Comparison of ENCODE assay signal across 17 cellular contexts in genomic region chr7:1930381-1931065, GRCh38.
DNase-seq lines count a peak whose midpoint lies in the region; ATAC-seq, FAIRE-seq and TF ChIP-seq lines count a peak whose summit lies in the region.
"Had no signal": no experiment of that assay in that cellular context is flagged by ENCODE, and none has a peak within 500 bp of the region (broad histone marks: within the 10 kb centered on the region; RNA-seq: fewer than 3 reads in every experiment).

No MANE protein-coding gene starts in this region.

- no peak for TF ChIP-seq CTCF in CD4-positive, alpha-beta T cell (IDR thresholded peaks at IDR 0.05)
- TF ChIP-seq CTCF in body of pancreas (IDR thresholded peaks at IDR 0.05): no peak

- FAIRE-seq in HTR-8/SVneo (lab: Jason Lieb, UNC) (peak; percentile 82), urothelium cell line (lab: Jason Lieb, UNC) (no peak)
- FAIRE-seq: A204.1, H1 had no signal

- no peaks in the 10 kb centered on the region for H3K27me3 ChIP-seq in CD4-positive, alpha-beta T cell (ENCODE audit: control insufficient read depth, insufficient read depth, low read length)
- H3K27me3 ChIP-seq in body of pancreas: no peaks in the 10 kb centered on the region
- H3K27me3 ChIP-seq: BE2C had no signal

- POLR2A ChIA-PET in CD4-positive, alpha-beta T cell (lab: Charles Lee): no interaction called here

- TF ChIP-seq POLR2A in body of pancreas (IDR thresholded peaks at IDR 0.05): no peak

- no peak for DNase-seq in CD4-positive, alpha-beta T cell
- no peak for DNase-seq in HTR-8/SVneo (ENCODE audit: insufficient read length, low spot score)
- no peak for DNase-seq in central memory CD8-positive, alpha-beta T cell (ENCODE audit: low spot score in 2 of 2)
- no peak for DNase-seq in urothelium cell line (ENCODE audit: low spot score)
- DNase-seq in activated T-cell treated with anti-CD3 and anti-CD28 coated beads, Interleukin-2, amount 50 U/mL, for 48 hours: no peak
- DNase-seq in body of pancreas: no peak
- DNase-seq: ACHN; BE2C; C1 segment of cervical spinal cord; CD4-positive, alpha-beta memory T cell; DMS153; DMS79; GDM1; H9 had no signal

- no peaks in the 10 kb centered on the region for H3K9me3 ChIP-seq in CD4-positive, alpha-beta T cell (ENCODE audit: control insufficient read depth, low read length)
- no peaks in the 10 kb centered on the region for H3K9me3 ChIP-seq in body of pancreas
- H3K9me3 ChIP-seq: BE2C had no signal

- intact Hi-C loops in CD4-positive, alpha-beta T cell (cut with DNase I, micrococcal nuclease): no loop called here
- intact Hi-C loops in body of pancreas (cut with DNase I): no loop called here

- H3K36me3 ChIP-seq in body of pancreas (replicated peaks in 1 of 2; ENCODE audit: insufficient read depth in 1 of 2, low read depth in 2 of 2): no peaks in the 10 kb centered on the region
- H3K36me3 ChIP-seq: BE2C had no signal

- no peak overlapping the region for H3K4me3 Mint-ChIP-seq in CD4-positive, alpha-beta T cell
- H3K4me3 Mint-ChIP-seq in central memory CD8-positive, alpha-beta T cell: no peak overlapping the region
- no peak overlapping the region for H3K4me3 Mint-ChIP-seq in stimulated activated memory B cell treated with anti-CD40 and anti-IgM and Interleukin-4, amounts not matched to agents 10 μg/mL and 1 μg/mL and 100 μg/mL, for 72 hours
- H3K4me3 Mint-ChIP-seq: CD4-positive, alpha-beta memory T cell; H9 had no signal

- H3K4me1 Mint-ChIP-seq in CD4-positive, alpha-beta T cell (ENCODE audit: low read depth): peaks cover 69% of the 10 kb centered on the region
- H3K4me1 Mint-ChIP-seq in central memory CD8-positive, alpha-beta T cell: peaks cover 60% of the 10 kb centered on the region
- H3K4me1 Mint-ChIP-seq in stimulated activated memory B cell treated with anti-CD40 and anti-IgM and Interleukin-4, amounts not matched to agents 10 μg/mL and 1 μg/mL and 100 μg/mL, for 72 hours: peaks cover 37% of the 10 kb centered on the region

- peaks cover 15% of the 10 kb centered on the region for H3K4me1 ChIP-seq in body of pancreas

- H3K36me3 Mint-ChIP-seq in CD4-positive, alpha-beta T cell (ENCODE audit: low read depth): peaks cover 72% of the 10 kb centered on the region
- H3K36me3 Mint-ChIP-seq in central memory CD8-positive, alpha-beta T cell (ENCODE audit: insufficient read depth): peaks cover 26% of the 10 kb centered on the region
- peaks cover 52% of the 10 kb centered on the region for H3K36me3 Mint-ChIP-seq in stimulated activated memory B cell treated with anti-CD40 and anti-IgM and Interleukin-4, amounts not matched to agents 10 μg/mL and 1 μg/mL and 100 μg/mL, for 72 hours

- no peak overlapping the region for H3K27ac ChIP-seq in CD4-positive, alpha-beta T cell (ENCODE audit: low read depth, low read length)
- no peak overlapping the region for H3K27ac ChIP-seq in body of pancreas

- WGBS in body of pancreas, 2 donors: 89 to 100% methylated on average over 7 to 25 of the region's 36 CpGs

- no peak for ATAC-seq in CD4-positive, alpha-beta T cell (ENCODE audit: poor library complexity)
- no peak for ATAC-seq in central memory CD8-positive, alpha-beta T cell (replicated peaks; ENCODE audit: extremely low read depth, poor library complexity, severe bottlenecking)
- ATAC-seq in stimulated activated memory B cell treated with anti-CD40 and anti-IgM and Interleukin-4, amounts not matched to agents 10 μg/mL and 1 μg/mL and 100 μg/mL, for 72 hours: peak; percentile 57
- no peak for ATAC-seq in body of pancreas

- H3K27ac Mint-ChIP-seq in CD4-positive, alpha-beta T cell: peak overlapping the region; percentile 92
- H3K27ac Mint-ChIP-seq in central memory CD8-positive, alpha-beta T cell (ENCODE audit: low read depth): peak overlapping the region; percentile 29
- no peak overlapping the region for H3K27ac Mint-ChIP-seq in stimulated activated memory B cell treated with anti-CD40 and anti-IgM and Interleukin-4, amounts not matched to agents 10 μg/mL and 1 μg/mL and 100 μg/mL, for 72 hours
- H3K27ac Mint-ChIP-seq: H9 had no signal

- no peaks in the 10 kb centered on the region for H3K27me3 Mint-ChIP-seq in CD4-positive, alpha-beta T cell
- no peaks in the 10 kb centered on the region for H3K27me3 Mint-ChIP-seq in central memory CD8-positive, alpha-beta T cell
- no peaks in the 10 kb centered on the region for H3K27me3 Mint-ChIP-seq in stimulated activated memory B cell treated with anti-CD40 and anti-IgM and Interleukin-4, amounts not matched to agents 10 μg/mL and 1 μg/mL and 100 μg/mL, for 72 hours
- H3K27me3 Mint-ChIP-seq: CD4-positive, alpha-beta memory T cell had no signal

- no peak overlapping the region for H3K4me3 ChIP-seq in body of pancreas

- no peaks in the 10 kb centered on the region for H3K9me3 Mint-ChIP-seq in CD4-positive, alpha-beta T cell
- H3K9me3 Mint-ChIP-seq in central memory CD8-positive, alpha-beta T cell: no peaks in the 10 kb centered on the region
- no peaks in the 10 kb centered on the region for H3K9me3 Mint-ChIP-seq in stimulated activated memory B cell treated with anti-CD40 and anti-IgM and Interleukin-4, amounts not matched to agents 10 μg/mL and 1 μg/mL and 100 μg/mL, for 72 hours

- CTCF ChIA-PET in CD4-positive, alpha-beta T cell (lab: Charles Lee): no interaction called here
